In the genomic region with DNA sequence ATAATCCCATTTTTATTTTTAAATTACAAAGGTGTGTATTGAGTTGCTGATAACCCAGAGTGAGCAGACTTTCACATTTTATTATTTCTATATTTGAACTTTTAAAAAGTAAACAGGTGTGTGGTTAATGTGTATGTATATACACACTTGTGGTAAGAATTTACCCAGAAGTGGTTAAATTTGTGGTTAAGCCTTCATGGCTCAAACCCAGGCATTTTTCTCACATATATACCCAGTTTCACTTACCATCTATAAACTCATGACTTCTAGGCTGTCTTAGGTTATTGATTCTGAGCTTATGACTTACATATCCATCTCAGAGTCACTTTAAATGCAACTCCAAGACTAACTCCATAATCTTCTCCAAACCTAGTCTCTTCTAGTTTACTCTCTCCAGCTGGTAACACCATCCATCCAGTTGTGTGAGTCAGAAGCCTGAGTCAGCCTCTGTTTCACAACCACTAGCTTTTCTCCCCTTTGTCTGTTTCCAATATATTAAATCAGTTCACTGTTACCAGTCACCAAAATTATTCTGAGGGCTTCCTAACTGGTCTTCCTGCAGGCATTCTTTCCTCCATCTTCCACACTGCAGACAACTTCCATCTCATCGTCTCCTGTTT, we compare ENCODE assay signal across 9 cellular contexts. TPM values are rescaled to one million over a fixed set of nuclear protein-coding genes. Genes with fewer than 3 reads are reported as not detected.
A peak's percentile ranks its signal among the peaks of the same experiment; 100 is the strongest.
DNase-seq lines count a peak whose midpoint lies in the region; ATAC-seq and TF ChIP-seq lines count a peak whose summit lies in the region.
"Had no signal": no experiment of that assay in that cellular context is flagged by ENCODE, and none has a peak within 500 bp of the region (broad histone marks: within the 10 kb centered on the region; RNA-seq: fewer than 3 reads in every experiment).

No MANE protein-coding gene starts in this region.

- in situ Hi-C loops in brain microvascular endothelial cell (cut with HindIII; ENCODE audit: low pct_ligation_motif_present, low sequenced_read_pairs): no loop called here

- H3K27me3 ChIP-seq in brain microvascular endothelial cell (replicated peaks): no peaks in the 10 kb centered on the region

- intact Hi-C loops in posterior vena cava (cut with DNase I): no loop called here

- no peak overlapping the region for H3K4me3 ChIP-seq in brain microvascular endothelial cell (ENCODE audit: low read depth, low read length)

- peaks cover 7% of the 10 kb centered on the region for H3K36me3 ChIP-seq in brain microvascular endothelial cell (replicated peaks)

- TF ChIP-seq CTCF in brain microvascular endothelial cell (IDR thresholded peaks at IDR 0.05; ENCODE audit: low read depth, low read length, missing control alignments): no peak

- ATAC-seq in GM19467 (IDR thresholded peaks at IDR 0.05; ENCODE audit: unreplicated experiment): peak; percentile 58
- peak; percentile 70 for ATAC-seq in HG03175 (IDR thresholded peaks at IDR 0.05; ENCODE audit: unreplicated experiment)
- no peak for ATAC-seq in GM21367 (IDR thresholded peaks at IDR 0.05; ENCODE audit: unreplicated experiment)
- no peak for ATAC-seq in HG03045 (IDR thresholded peaks at IDR 0.05; ENCODE audit: unreplicated experiment)

- DNase-seq in brain microvascular endothelial cell (peak; percentile 39), posterior vena cava (ENCODE audit: low spot score) (peak; percentile 59)
- DNase-seq in stimulated activated CD4-positive, alpha-beta T cell treated with anti-CD3 and anti-CD28 coated beads, Interleukin-2, amount 100 ng/mL, for 24 hours: no peak
- DNase-seq: activated effector memory CD4-positive, alpha-beta T cell treated with anti-CD3 and anti-CD28 coated beads, Interleukin-2, amount 50 U/mL, for 16 hours had no signal

- no peak overlapping the region for H3K27ac ChIP-seq in brain microvascular endothelial cell
- H3K27ac ChIP-seq: parathyroid adenoma had no signal

RNA-seq across cellular contexts. Expression of a gene that starts 20.2 kb away (rescaled TPM):
- total RNA-seq in posterior vena cava: 1 to 10 TPM; 7.8 to 9.7 TPM

RNA-seq across cellular contexts. Expression of a gene that starts 36.7 kb away (rescaled TPM):
- 10 to 100 TPM; 16.0 to 17.6 TPM for total RNA-seq in posterior vena cava

Comparison
In these comparisons a context has a peak if more than half of its experiments do, and no peak if none do; other contexts are left out.
1. ATAC-seq: peak in GM19467 (single experiment) and HG03175 (single experiment); none in GM21367 (single experiment) and HG03045 (single experiment).
2. DNase-seq: peak in brain microvascular endothelial cell (single experiment) and posterior vena cava (single experiment); none in stimulated activated CD4-positive, alpha-beta T cell treated with anti-CD3 and anti-CD28 coated beads, Interleukin-2, amount 100 ng/mL, for 24 hours (0 of 2).